In genomic region chr6:13980534-13980933, GRCh38 we compare ENCODE assay signal across 1 cellular context.
TF ChIP-seq lines count a peak whose summit lies in the region.

No MANE protein-coding gene starts in this region.

TF ChIP-seq in K562, 482 proteins besides CTCF, POLR2A, EP300 and RAD21 (continued from another document):
- TF ChIP-seq FOXJ3 (CRISPR knock-in tag; IDR thresholded peaks at IDR 0.05) (no peak), NFE2 (IDR thresholded peaks at IDR 0.05; ENCODE audit: low read depth) (no peak), CBX1 (IDR thresholded peaks at IDR 0.05; ENCODE audit: low read depth) (no peak), GTF2E2 (tag; IDR thresholded peaks at IDR 0.05) (no peak), EZH2 (IDR thresholded peaks at IDR 0.05; ENCODE audit: borderline replicate concordance, low read depth, low read length) (no peak), HDAC1 (IDR thresholded peaks at IDR 0.05) (no peak), KHSRP (IDR thresholded peaks at IDR 0.05) (no peak), REST (CRISPR knock-in tag; IDR thresholded peaks at IDR 0.05; ENCODE audit: low read depth) (0 out of 2 replicates have a peak, but pooled peaks have one; percentile 12), SP2 (IDR thresholded peaks at IDR 0.05; ENCODE audit: extremely low read depth, low read depth, low read length, poor library complexity, severe bottlenecking) (no peak), CCAR2 (IDR thresholded peaks at IDR 0.05; ENCODE audit: low read depth, low read length) (no peak), NELFE (IDR thresholded peaks at IDR 0.05; ENCODE audit: insufficient read depth, insufficient read length) (no peak), SIX5 (IDR thresholded peaks at IDR 0.05; ENCODE audit: borderline replicate concordance in 1 of 2, insufficient read depth in 1 of 2, low read depth in 1 of 2, low read length in 2 of 2) (no peak), CREB3 (tag; conservative IDR thresholded peaks at IDR 0.05; ENCODE audit: low read depth) (peak; percentile 80; the same call in 1 of the 2 replicates), ADNP (tag; IDR thresholded peaks at IDR 0.05) (no peak), ZNF23 (CRISPR knock-in tag; IDR thresholded peaks at IDR 0.05) (no peak), CLOCK (CRISPR knock-in tag; IDR thresholded peaks at IDR 0.05; ENCODE audit: borderline replicate concordance) (no peak), ZKSCAN1 (IDR thresholded peaks at IDR 0.05; ENCODE audit: low read depth, low read length) (no peak), THAP7 (CRISPR knock-in tag; IDR thresholded peaks at IDR 0.05) (no peak), NFXL1 (CRISPR knock-in tag; IDR thresholded peaks at IDR 0.05) (no peak), RFX1 (IDR thresholded peaks at IDR 0.05) (no peak), MEF2D (tag; conservative IDR thresholded peaks at IDR 0.05; ENCODE audit: low read depth) (0 out of 2 replicates have a peak, but pooled peaks have one; percentile 34), FOXA1 (IDR thresholded peaks at IDR 0.05; ENCODE audit: borderline replicate concordance) (no peak), MYBL2 (IDR thresholded peaks at IDR 0.05; ENCODE audit: low read depth) (no peak), MYBL2 (CRISPR knock-in tag; IDR thresholded peaks at IDR 0.05; ENCODE audit: borderline replicate concordance) (no peak), SMARCC2 (IDR thresholded peaks at IDR 0.05; ENCODE audit: low read depth) (no peak), YY1 (IDR thresholded peaks at IDR 0.05; ENCODE audit: borderline replicate concordance in 1 of 3, control insufficient read depth in 1 of 3, extremely low read depth in 1 of 3, insufficient read depth in 3 of 3, insufficient read length in 1 of 3, insufficient replicate concordance in 2 of 3, low read depth in 1 of 3, low read length in 2 of 3) (no peak), CBFA2T2 (conservative IDR thresholded peaks at IDR 0.05) (no peak), ZNF785 (CRISPR knock-in tag; IDR thresholded peaks at IDR 0.05) (no peak), ZFP30 (CRISPR knock-in tag; IDR thresholded peaks at IDR 0.05; ENCODE audit: borderline replicate concordance) (no peak), HIVEP1 (CRISPR knock-in tag; IDR thresholded peaks at IDR 0.05) (no peak), TOE1 (IDR thresholded peaks at IDR 0.05; ENCODE audit: borderline replicate concordance) (no peak), TOE1 (CRISPR knock-in tag; IDR thresholded peaks at IDR 0.05; ENCODE audit: borderline replicate concordance, low read depth) (no peak), ZNF146 (CRISPR knock-in tag; IDR thresholded peaks at IDR 0.05; ENCODE audit: unreplicated experiment) (no peak), ZBTB2 (IDR thresholded peaks at IDR 0.05) (no peak), ELK1 (CRISPR knock-in tag; IDR thresholded peaks at IDR 0.05) (no peak), HNRNPH1 (optimal IDR thresholded peaks at IDR 0.05; ENCODE audit: low read depth, low read length) (no peak), EP400 (IDR thresholded peaks at IDR 0.05) (no peak), CEBPZ (IDR thresholded peaks at IDR 0.05; ENCODE audit: borderline replicate concordance, low read depth, low read length) (no peak), SP1 (CRISPR knock-in tag; IDR thresholded peaks at IDR 0.05) (peak; percentile 44; the same call in 1 of the 2 replicates), C11orf30 (IDR thresholded peaks at IDR 0.05; ENCODE audit: low read depth) (no peak), POLR3A (IDR thresholded peaks at IDR 0.05; ENCODE audit: borderline replicate concordance, extremely low read depth, insufficient read depth, insufficient read length) (no peak), FOXJ2 (tag; IDR thresholded peaks at IDR 0.05) (no peak)
